In the genomic region with DNA sequence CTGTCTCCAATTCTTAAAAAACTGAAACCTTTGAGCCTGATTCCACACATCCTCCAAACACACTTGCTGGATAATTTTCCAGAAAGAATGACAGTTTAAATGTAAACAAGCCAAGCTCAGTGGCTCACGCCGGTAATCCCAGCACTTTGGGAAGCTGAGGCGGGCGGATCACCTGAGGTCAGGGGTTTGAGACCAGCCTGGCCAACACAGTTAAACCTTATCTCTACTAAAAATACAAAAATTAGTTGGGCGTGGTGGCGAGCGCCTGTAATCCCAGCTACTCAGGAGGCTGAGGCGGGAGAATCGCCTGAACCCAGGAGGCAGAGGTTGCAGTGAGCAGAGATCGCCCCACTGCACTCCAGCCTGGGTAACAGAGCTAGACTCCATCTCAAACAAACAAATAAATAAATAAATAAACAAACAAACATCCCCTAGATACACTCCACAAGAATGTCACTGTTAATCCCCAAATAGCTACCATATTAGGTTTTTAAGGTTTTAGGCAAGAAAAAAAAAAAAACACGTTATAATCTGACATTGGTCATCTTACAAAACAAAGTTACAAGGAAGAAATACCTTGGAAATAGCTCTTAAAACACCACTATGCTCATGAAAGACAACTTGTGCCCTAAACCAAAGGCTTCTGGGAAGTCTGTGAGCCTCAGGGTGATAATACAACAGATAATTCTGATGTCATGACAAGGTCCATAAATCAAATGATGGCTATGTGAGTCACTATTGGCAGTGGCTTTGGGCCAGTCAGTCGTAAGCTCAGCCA, we compare ENCODE assay signal across 1 cellular context.
TF ChIP-seq lines count a peak whose summit lies in the region.

No MANE protein-coding gene starts in this region.

TF ChIP-seq in K562, 482 proteins besides CTCF, POLR2A, EP300 and RAD21 (continued from another document and continues in another):
- TF ChIP-seq, protein P1, sequence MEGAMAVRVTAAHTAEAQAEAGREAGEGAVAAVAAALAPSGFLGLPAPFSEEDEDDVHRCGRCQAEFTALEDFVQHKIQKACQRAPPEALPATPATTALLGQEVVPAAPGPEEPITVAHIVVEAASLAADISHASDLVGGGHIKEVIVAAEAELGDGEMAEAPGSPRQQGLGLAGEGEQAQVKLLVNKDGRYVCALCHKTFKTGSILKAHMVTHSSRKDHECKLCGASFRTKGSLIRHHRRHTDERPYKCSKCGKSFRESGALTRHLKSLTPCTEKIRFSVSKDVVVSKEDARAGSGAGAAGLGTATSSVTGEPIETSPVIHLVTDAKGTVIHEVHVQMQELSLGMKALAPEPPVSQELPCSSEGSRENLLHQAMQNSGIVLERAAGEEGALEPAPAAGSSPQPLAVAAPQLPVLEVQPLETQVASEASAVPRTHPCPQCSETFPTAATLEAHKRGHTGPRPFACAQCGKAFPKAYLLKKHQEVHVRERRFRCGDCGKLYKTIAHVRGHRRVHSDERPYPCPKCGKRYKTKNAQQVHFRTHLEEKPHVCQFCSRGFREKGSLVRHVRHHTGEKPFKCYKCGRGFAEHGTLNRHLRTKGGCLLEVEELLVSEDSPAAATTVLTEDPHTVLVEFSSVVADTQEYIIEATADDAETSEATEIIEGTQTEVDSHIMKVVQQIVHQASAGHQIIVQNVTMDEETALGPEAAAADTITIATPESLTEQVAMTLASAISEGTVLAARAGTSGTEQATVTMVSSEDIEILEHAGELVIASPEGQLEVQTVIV (CRISPR knock-in tag; IDR thresholded peaks at IDR 0.05; ENCODE audit: borderline replicate concordance): no peak
- TF ChIP-seq CBFA2T3 (IDR thresholded peaks at IDR 0.05) (peak; percentile 98), ESRRA (IDR thresholded peaks at IDR 0.05; ENCODE audit: borderline replicate concordance, low read depth) (no peak), KLF16 (IDR thresholded peaks at IDR 0.05) (peak; percentile 67; the same call in 1 of the 2 replicates), SAP30 (IDR thresholded peaks at IDR 0.05; ENCODE audit: borderline replicate concordance, insufficient read depth, low read depth, low read length, poor library complexity, severe bottlenecking) (no peak), SMARCC2 (IDR thresholded peaks at IDR 0.05; ENCODE audit: low read depth) (peak; percentile 63), FOXJ2 (tag; IDR thresholded peaks at IDR 0.05) (peak; percentile 13; the same call in 1 of the 2 replicates), MEIS2 (IDR thresholded peaks at IDR 0.05; ENCODE audit: partially characterized antibody) (peak; percentile 100), KLF1 (tag; IDR thresholded peaks at IDR 0.05) (peak; percentile 96), KLF6 (CRISPR knock-in tag; IDR thresholded peaks at IDR 0.05; ENCODE audit: borderline replicate concordance) (peak; percentile 79; the same call in 1 of the 2 replicates), NR2C1 (IDR thresholded peaks at IDR 0.05) (peak; percentile 57; the same call in 1 of the 2 replicates), NR2C1 (tag; IDR thresholded peaks at IDR 0.05) (peak; percentile 61), MED1 (CRISPR knock-in tag; IDR thresholded peaks at IDR 0.05; ENCODE audit: borderline replicate concordance) (no peak), NCOR1 (IDR thresholded peaks at IDR 0.05) (peak; percentile 96), RCOR1 (IDR thresholded peaks at IDR 0.05; ENCODE audit: borderline replicate concordance in 1 of 2, low read depth in 2 of 2, low read length in 2 of 2) (peak in 1 of 2 experiments; percentile 73; a peak in 1 of 4 replicates), RNF2 (IDR thresholded peaks at IDR 0.05) (peak; percentile 18; the same call in 1 of the 2 replicates), HDAC8 (tag; IDR thresholded peaks at IDR 0.05) (peak; percentile 74; the same call in 1 of the 2 replicates)
- TF ChIP-seq, protein P2, sequence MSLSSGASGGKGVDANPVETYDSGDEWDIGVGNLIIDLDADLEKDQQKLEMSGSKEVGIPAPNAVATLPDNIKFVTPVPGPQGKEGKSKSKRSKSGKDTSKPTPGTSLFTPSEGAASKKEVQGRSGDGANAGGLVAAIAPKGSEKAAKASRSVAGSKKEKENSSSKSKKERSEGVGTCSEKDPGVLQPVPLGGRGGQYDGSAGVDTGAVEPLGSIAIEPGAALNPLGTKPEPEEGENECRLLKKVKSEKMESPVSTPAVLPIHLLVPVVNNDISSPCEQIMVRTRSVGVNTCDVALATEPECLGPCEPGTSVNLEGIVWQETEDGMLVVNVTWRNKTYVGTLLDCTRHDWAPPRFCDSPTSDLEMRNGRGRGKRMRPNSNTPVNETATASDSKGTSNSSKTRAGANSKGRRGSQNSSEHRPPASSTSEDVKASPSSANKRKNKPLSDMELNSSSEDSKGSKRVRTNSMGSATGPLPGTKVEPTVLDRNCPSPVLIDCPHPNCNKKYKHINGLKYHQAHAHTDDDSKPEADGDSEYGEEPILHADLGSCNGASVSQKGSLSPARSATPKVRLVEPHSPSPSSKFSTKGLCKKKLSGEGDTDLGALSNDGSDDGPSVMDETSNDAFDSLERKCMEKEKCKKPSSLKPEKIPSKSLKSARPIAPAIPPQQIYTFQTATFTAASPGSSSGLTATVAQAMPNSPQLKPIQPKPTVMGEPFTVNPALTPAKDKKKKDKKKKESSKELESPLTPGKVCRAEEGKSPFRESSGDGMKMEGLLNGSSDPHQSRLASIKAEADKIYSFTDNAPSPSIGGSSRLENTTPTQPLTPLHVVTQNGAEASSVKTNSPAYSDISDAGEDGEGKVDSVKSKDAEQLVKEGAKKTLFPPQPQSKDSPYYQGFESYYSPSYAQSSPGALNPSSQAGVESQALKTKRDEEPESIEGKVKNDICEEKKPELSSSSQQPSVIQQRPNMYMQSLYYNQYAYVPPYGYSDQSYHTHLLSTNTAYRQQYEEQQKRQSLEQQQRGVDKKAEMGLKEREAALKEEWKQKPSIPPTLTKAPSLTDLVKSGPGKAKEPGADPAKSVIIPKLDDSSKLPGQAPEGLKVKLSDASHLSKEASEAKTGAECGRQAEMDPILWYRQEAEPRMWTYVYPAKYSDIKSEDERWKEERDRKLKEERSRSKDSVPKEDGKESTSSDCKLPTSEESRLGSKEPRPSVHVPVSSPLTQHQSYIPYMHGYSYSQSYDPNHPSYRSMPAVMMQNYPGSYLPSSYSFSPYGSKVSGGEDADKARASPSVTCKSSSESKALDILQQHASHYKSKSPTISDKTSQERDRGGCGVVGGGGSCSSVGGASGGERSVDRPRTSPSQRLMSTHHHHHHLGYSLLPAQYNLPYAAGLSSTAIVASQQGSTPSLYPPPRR (CRISPR knock-in tag; IDR thresholded peaks at IDR 0.05; ENCODE audit: borderline replicate concordance): no peak
- TF ChIP-seq, protein P3, sequence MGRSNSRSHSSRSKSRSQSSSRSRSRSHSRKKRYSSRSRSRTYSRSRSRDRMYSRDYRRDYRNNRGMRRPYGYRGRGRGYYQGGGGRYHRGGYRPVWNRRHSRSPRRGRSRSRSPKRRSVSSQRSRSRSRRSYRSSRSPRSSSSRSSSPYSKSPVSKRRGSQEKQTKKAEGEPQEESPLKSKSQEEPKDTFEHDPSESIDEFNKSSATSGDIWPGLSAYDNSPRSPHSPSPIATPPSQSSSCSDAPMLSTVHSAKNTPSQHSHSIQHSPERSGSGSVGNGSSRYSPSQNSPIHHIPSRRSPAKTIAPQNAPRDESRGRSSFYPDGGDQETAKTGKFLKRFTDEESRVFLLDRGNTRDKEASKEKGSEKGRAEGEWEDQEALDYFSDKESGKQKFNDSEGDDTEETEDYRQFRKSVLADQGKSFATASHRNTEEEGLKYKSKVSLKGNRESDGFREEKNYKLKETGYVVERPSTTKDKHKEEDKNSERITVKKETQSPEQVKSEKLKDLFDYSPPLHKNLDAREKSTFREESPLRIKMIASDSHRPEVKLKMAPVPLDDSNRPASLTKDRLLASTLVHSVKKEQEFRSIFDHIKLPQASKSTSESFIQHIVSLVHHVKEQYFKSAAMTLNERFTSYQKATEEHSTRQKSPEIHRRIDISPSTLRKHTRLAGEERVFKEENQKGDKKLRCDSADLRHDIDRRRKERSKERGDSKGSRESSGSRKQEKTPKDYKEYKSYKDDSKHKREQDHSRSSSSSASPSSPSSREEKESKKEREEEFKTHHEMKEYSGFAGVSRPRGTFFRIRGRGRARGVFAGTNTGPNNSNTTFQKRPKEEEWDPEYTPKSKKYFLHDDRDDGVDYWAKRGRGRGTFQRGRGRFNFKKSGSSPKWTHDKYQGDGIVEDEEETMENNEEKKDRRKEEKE (IDR thresholded peaks at IDR 0.05; ENCODE audit: borderline replicate concordance in 1 of 2, control insufficient read depth in 1 of 2, low read depth in 2 of 2, low read length in 1 of 2): no peak
- TF ChIP-seq, protein P4, sequence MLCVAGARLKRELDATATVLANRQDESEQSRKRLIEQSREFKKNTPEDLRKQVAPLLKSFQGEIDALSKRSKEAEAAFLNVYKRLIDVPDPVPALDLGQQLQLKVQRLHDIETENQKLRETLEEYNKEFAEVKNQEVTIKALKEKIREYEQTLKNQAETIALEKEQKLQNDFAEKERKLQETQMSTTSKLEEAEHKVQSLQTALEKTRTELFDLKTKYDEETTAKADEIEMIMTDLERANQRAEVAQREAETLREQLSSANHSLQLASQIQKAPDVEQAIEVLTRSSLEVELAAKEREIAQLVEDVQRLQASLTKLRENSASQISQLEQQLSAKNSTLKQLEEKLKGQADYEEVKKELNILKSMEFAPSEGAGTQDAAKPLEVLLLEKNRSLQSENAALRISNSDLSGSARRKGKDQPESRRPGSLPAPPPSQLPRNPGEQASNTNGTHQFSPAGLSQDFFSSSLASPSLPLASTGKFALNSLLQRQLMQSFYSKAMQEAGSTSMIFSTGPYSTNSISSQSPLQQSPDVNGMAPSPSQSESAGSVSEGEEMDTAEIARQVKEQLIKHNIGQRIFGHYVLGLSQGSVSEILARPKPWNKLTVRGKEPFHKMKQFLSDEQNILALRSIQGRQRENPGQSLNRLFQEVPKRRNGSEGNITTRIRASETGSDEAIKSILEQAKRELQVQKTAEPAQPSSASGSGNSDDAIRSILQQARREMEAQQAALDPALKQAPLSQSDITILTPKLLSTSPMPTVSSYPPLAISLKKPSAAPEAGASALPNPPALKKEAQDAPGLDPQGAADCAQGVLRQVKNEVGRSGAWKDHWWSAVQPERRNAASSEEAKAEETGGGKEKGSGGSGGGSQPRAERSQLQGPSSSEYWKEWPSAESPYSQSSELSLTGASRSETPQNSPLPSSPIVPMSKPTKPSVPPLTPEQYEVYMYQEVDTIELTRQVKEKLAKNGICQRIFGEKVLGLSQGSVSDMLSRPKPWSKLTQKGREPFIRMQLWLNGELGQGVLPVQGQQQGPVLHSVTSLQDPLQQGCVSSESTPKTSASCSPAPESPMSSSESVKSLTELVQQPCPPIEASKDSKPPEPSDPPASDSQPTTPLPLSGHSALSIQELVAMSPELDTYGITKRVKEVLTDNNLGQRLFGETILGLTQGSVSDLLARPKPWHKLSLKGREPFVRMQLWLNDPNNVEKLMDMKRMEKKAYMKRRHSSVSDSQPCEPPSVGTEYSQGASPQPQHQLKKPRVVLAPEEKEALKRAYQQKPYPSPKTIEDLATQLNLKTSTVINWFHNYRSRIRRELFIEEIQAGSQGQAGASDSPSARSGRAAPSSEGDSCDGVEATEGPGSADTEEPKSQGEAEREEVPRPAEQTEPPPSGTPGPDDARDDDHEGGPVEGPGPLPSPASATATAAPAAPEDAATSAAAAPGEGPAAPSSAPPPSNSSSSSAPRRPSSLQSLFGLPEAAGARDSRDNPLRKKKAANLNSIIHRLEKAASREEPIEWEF (CRISPR knock-in tag; IDR thresholded peaks at IDR 0.05): peak; percentile 80
- TF ChIP-seq, protein P5, sequence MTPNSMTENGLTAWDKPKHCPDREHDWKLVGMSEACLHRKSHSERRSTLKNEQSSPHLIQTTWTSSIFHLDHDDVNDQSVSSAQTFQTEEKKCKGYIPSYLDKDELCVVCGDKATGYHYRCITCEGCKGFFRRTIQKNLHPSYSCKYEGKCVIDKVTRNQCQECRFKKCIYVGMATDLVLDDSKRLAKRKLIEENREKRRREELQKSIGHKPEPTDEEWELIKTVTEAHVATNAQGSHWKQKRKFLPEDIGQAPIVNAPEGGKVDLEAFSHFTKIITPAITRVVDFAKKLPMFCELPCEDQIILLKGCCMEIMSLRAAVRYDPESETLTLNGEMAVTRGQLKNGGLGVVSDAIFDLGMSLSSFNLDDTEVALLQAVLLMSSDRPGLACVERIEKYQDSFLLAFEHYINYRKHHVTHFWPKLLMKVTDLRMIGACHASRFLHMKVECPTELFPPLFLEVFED (CRISPR knock-in tag; conservative IDR thresholded peaks at IDR 0.05): 0 out of 2 replicates have a peak, but pooled peaks have one; percentile 24
